10 cellular contexts compared by ENCODE assay signal in the genomic region with DNA sequence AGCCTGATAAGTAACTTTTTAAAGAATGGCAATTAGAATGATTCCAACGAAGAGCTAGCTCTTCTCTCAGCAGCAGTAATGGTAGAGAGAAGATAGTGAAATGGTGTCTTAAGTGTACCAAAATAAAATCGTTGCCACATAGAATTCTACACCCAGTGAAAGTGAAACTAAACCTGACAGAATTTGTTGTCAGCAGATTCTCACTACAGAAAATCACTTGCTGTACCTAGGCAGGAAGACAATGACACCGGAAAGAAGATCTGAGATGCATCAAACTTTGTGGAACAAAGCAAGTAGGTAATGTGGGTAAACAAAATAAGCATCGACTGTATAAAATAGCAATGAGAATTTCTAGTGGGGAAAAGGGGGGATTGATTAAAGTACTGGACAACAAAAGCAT. TPM values are rescaled to one million over a fixed set of nuclear protein-coding genes. Genes with fewer than 3 reads are reported as not detected.
DNase-seq lines count a peak whose midpoint lies in the region; ATAC-seq and TF ChIP-seq lines count a peak whose summit lies in the region.
"Had no signal": no experiment of that assay in that cellular context is flagged by ENCODE, and none has a peak within 500 bp of the region (broad histone marks: within the 10 kb centered on the region; RNA-seq: fewer than 3 reads in every experiment).

No MANE protein-coding gene starts in this region.

- peaks cover 14% of the 10 kb centered on the region for H3K27me3 Mint-ChIP-seq in activated CD4-positive, alpha-beta memory T cell treated with anti-CD3 and anti-CD28 coated beads, Interleukin-2, amount 10 ng/mL, durations not matched to agents 7 days and 5 days
- H3K27me3 Mint-ChIP-seq in osteocyte (ENCODE audit: unreplicated experiment) = peaks cover 4% of the 10 kb centered on the region
- H3K27me3 Mint-ChIP-seq in endodermal cell (ENCODE audit: insufficient read depth) = no peaks in the 10 kb centered on the region

- no peaks in the 10 kb centered on the region for H3K4me1 ChIP-seq in endodermal cell (ENCODE audit: control insufficient read depth, insufficient read depth, low read length)

- H3K27me3 ChIP-seq in WERI-Rb-1 (ENCODE audit: insufficient read depth, low read depth, severe bottlenecking) (no peaks in the 10 kb centered on the region), endodermal cell (ENCODE audit: control insufficient read depth, insufficient read depth, low read length, poor library complexity, severe bottlenecking) (no peaks in the 10 kb centered on the region)

- peaks cover 7% of the 10 kb centered on the region for H3K36me3 Mint-ChIP-seq in activated CD4-positive, alpha-beta memory T cell treated with anti-CD3 and anti-CD28 coated beads, Interleukin-2, amount 10 ng/mL, durations not matched to agents 7 days and 5 days (ENCODE audit: low read depth)
- H3K36me3 Mint-ChIP-seq in osteocyte (ENCODE audit: unreplicated experiment) = peaks cover 2% of the 10 kb centered on the region
- H3K36me3 Mint-ChIP-seq in endodermal cell (ENCODE audit: low read depth) = no peaks in the 10 kb centered on the region

- no peak overlapping the region for H3K27ac ChIP-seq in WERI-Rb-1
- H3K27ac ChIP-seq in endodermal cell (ENCODE audit: low read depth, low read length) = no peak overlapping the region
- H3K27ac ChIP-seq: psoas muscle had no signal

- TF ChIP-seq CTCF in osteocyte (IDR thresholded peaks at IDR 0.05) (no peak), WERI-Rb-1 (IDR thresholded peaks at IDR 0.05; ENCODE audit: low read depth, low read length) (no peak), endodermal cell (conservative IDR thresholded peaks at IDR 0.05) (no peak)

- CTCF ChIA-PET in activated CD4-positive, alpha-beta memory T cell treated with anti-CD3 and anti-CD28 coated beads, Interleukin-2, amount 10 ng/mL, durations not matched to agents 7 days and 5 days (lab: Charles Lee) = interaction anchor here (1.4 to 2.1 kb wide), 3 partner anchors 12 to 425 kb away, joined by 6 to 12 read pairs (median 9); no protein-coding TSS in a partner anchor

- DNase-seq in activated CD4-positive, alpha-beta memory T cell treated with anti-CD3 and anti-CD28 coated beads, Interleukin-2, amount 10 ng/mL, durations not matched to agents 7 days and 5 days = no peak
- DNase-seq in osteocyte (ENCODE audit: extremely low spot score, unreplicated experiment) = no peak
- no peak for DNase-seq in WERI-Rb-1
- no peak for DNase-seq in endodermal cell
- DNase-seq in EL = no peak
- DNase-seq: kidney, psoas muscle had no signal

- no peaks in the 10 kb centered on the region for H3K9me3 ChIP-seq in WERI-Rb-1 (ENCODE audit: severe bottlenecking)
- no peaks in the 10 kb centered on the region for H3K9me3 ChIP-seq in endodermal cell (ENCODE audit: control insufficient read depth, low read length)
- H3K9me3 ChIP-seq: psoas muscle had no signal

- ATAC-seq in GM18498 (IDR thresholded peaks at IDR 0.05; ENCODE audit: unreplicated experiment) (peak; percentile 65), HG02798 (IDR thresholded peaks at IDR 0.05; ENCODE audit: poor library complexity, unreplicated experiment) (peak; percentile 56)
- ATAC-seq: esophagus mucosa, psoas muscle had no signal

- peak overlapping the region; percentile 50 for H3K4me3 Mint-ChIP-seq in activated CD4-positive, alpha-beta memory T cell treated with anti-CD3 and anti-CD28 coated beads, Interleukin-2, amount 10 ng/mL, durations not matched to agents 7 days and 5 days
- H3K4me3 Mint-ChIP-seq in osteocyte (ENCODE audit: unreplicated experiment) = no peak overlapping the region
- no peak overlapping the region for H3K4me3 Mint-ChIP-seq in endodermal cell

- POLR2A ChIA-PET in activated CD4-positive, alpha-beta memory T cell treated with anti-CD3 and anti-CD28 coated beads, Interleukin-2, amount 10 ng/mL, durations not matched to agents 7 days and 5 days (lab: Charles Lee) = interaction anchor here (0.6 to 1.1 kb wide), 3 partner anchors 14 to 423 kb away, joined by 3 to 5 read pairs (median 3); no protein-coding TSS in a partner anchor

- no peak overlapping the region for H3K4me3 ChIP-seq in WERI-Rb-1 (ENCODE audit: low read depth, low read length)
- no peak overlapping the region for H3K4me3 ChIP-seq in endodermal cell (ENCODE audit: low read length)
- H3K4me3 ChIP-seq: psoas muscle had no signal

- peaks cover 13% of the 10 kb centered on the region for H3K9me3 Mint-ChIP-seq in activated CD4-positive, alpha-beta memory T cell treated with anti-CD3 and anti-CD28 coated beads, Interleukin-2, amount 10 ng/mL, durations not matched to agents 7 days and 5 days
- H3K9me3 Mint-ChIP-seq in osteocyte (ENCODE audit: unreplicated experiment) = peaks cover 20% of the 10 kb centered on the region
- H3K9me3 Mint-ChIP-seq in endodermal cell = peaks cover 9% of the 10 kb centered on the region

- 91 to 92% methylated on average over 3 to 4 of the region's 4 CpGs for WGBS in endodermal cell (ENCODE audit: insufficient coverage in 1 of 2, insufficient read length in 1 of 2), 2 experiments

- peak overlapping the region; percentile 87 for H3K27ac Mint-ChIP-seq in activated CD4-positive, alpha-beta memory T cell treated with anti-CD3 and anti-CD28 coated beads, Interleukin-2, amount 10 ng/mL, durations not matched to agents 7 days and 5 days
- H3K27ac Mint-ChIP-seq in osteocyte (ENCODE audit: unreplicated experiment) (peak overlapping the region; percentile 63), endodermal cell (no peak overlapping the region)

- H3K9ac ChIP-seq in endodermal cell (ENCODE audit: extremely low read depth, low read length, poor library complexity, severe bottlenecking) = no peak overlapping the region

- H3K36me3 ChIP-seq in WERI-Rb-1 (no peaks in the 10 kb centered on the region), endodermal cell (ENCODE audit: control insufficient read depth, insufficient read depth, low read length) (no peaks in the 10 kb centered on the region)

- peaks cover 23% of the 10 kb centered on the region for H3K4me1 Mint-ChIP-seq in activated CD4-positive, alpha-beta memory T cell treated with anti-CD3 and anti-CD28 coated beads, Interleukin-2, amount 10 ng/mL, durations not matched to agents 7 days and 5 days
- H3K4me1 Mint-ChIP-seq in osteocyte (ENCODE audit: unreplicated experiment) = peaks cover 8% of the 10 kb centered on the region
- no peaks in the 10 kb centered on the region for H3K4me1 Mint-ChIP-seq in endodermal cell

RNA-seq across cellular contexts. Expression of gene EBF1, which starts 20.7 kb away (rescaled TPM):
- under 1 TPM in 1 of 2 experiments, not detected in 1; 0.23 TPM for total RNA-seq in activated CD4-positive, alpha-beta memory T cell treated with anti-CD3 and anti-CD28 coated beads, Interleukin-2, amount 10 ng/mL, durations not matched to agents 7 days and 5 days
- total RNA-seq in osteocyte (139 TPM in 2 replicates), endodermal cell (under 1 TPM in 1 of 2 donors, not detected in 1; 0.24 TPM)
- 8.6 TPM for polyA plus RNA-seq in endodermal cell (2013, experiment 1 of 2)
- 7.0 TPM for polyA plus RNA-seq in endodermal cell (2013, experiment 2 of 2)

Comparison
In these comparisons a context has a peak if more than half of its experiments do, and no peak if none do; other contexts are left out.
1. RNA of gene EBF1, which starts 20.7 kb away (total RNA-seq): 139 TPM in osteocyte; 0.24 TPM in endodermal cell and 0.23 TPM in activated CD4-positive, alpha-beta memory T cell treated with anti-CD3 and anti-CD28 coated beads, Interleukin-2, amount 10 ng/mL, durations not matched to agents 7 days and 5 days; every median in the first group is over 100 times any median in the second.